2 cellular contexts compared by ENCODE assay signal in the genomic region with DNA sequence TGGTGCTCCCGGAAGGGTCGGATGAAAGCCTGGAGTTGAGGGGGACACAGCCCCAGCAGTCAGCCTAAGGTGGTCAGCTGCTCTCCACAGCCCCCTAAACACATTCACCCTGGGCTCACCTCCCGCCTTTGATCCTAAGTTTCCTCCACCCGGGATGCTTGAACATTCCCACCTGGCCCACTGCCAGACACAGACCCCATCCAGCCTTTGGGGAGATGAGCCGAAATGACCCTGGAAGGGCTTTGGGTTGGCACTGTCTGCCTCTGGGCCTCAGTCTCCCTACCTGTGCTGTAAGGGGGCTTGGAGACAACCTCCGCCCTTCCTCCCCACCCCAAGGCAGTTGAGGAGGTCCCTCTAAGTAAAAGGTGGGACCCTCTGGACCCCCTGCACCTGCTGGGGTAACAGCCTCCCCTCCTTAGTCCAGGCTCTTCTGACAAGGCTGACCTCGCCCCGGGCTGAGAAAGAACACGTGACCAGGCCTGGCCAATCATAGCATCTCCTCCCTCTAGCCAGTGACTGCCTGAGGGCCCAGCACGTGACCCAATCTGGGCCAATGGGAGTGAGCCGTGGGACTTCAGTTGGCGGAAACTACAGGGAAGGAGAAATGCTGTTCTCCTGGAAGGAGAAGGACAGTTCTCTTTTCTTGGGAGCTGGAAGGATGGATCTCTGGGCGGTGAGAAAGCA.
A peak's percentile ranks its signal among the peaks of the same experiment; 100 is the strongest.
TF ChIP-seq lines count a peak whose summit lies in the region.

No MANE protein-coding gene starts in this region.

TF ChIP-seq in HepG2, 621 proteins besides CTCF, POLR2A, EP300 and RAD21:
- TF ChIP-seq HIVEP1 (CRISPR knock-in tag; IDR thresholded peaks at IDR 0.05), result 0 out of 2 replicates have a peak, but pooled peaks have one; percentile 34
- peak; percentile 33; the same call in 1 of the 2 replicates for TF ChIP-seq KDM5B (CRISPR knock-in tag; IDR thresholded peaks at IDR 0.05; ENCODE audit: borderline replicate concordance)
- TF ChIP-seq NFYB (CRISPR knock-in tag; IDR thresholded peaks at IDR 0.05), result peak; percentile 58
- peak; percentile 59 for TF ChIP-seq RBM22 (optimal IDR thresholded peaks at IDR 0.05; ENCODE audit: low read length)
- TF ChIP-seq, protein P1, sequence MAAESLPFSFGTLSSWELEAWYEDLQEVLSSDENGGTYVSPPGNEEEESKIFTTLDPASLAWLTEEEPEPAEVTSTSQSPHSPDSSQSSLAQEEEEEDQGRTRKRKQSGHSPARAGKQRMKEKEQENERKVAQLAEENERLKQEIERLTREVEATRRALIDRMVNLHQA (CRISPR knock-in tag; IDR thresholded peaks at IDR 0.05), result no peak
- TF ChIP-seq, protein P2, sequence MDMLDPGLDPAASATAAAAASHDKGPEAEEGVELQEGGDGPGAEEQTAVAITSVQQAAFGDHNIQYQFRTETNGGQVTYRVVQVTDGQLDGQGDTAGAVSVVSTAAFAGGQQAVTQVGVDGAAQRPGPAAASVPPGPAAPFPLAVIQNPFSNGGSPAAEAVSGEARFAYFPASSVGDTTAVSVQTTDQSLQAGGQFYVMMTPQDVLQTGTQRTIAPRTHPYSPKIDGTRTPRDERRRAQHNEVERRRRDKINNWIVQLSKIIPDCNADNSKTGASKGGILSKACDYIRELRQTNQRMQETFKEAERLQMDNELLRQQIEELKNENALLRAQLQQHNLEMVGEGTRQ (IDR thresholded peaks at IDR 0.05; ENCODE audit: low read depth, low read length), result peak; percentile 61
- TF ChIP-seq, protein P2 (CRISPR knock-in tag; IDR thresholded peaks at IDR 0.05; ENCODE audit: borderline replicate concordance), result peak; percentile 27; the same call in 1 of the 2 replicates
- no peak for TF ChIP-seq ZKSCAN5 (CRISPR knock-in tag; IDR thresholded peaks at IDR 0.05)
- peak; percentile 70 for TF ChIP-seq NFYC (CRISPR knock-in tag; IDR thresholded peaks at IDR 0.05)
- TF ChIP-seq, protein P3, sequence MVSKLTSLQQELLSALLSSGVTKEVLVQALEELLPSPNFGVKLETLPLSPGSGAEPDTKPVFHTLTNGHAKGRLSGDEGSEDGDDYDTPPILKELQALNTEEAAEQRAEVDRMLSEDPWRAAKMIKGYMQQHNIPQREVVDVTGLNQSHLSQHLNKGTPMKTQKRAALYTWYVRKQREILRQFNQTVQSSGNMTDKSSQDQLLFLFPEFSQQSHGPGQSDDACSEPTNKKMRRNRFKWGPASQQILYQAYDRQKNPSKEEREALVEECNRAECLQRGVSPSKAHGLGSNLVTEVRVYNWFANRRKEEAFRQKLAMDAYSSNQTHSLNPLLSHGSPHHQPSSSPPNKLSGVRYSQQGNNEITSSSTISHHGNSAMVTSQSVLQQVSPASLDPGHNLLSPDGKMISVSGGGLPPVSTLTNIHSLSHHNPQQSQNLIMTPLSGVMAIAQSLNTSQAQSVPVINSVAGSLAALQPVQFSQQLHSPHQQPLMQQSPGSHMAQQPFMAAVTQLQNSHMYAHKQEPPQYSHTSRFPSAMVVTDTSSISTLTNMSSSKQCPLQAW (CRISPR knock-in tag; IDR thresholded peaks at IDR 0.05), result 0 out of 2 replicates have a peak, but pooled peaks have one; percentile 31
- peak; percentile 25 for TF ChIP-seq AGO2 (optimal IDR thresholded peaks at IDR 0.05; ENCODE audit: low read depth, low read length)
- TF ChIP-seq, protein P4, sequence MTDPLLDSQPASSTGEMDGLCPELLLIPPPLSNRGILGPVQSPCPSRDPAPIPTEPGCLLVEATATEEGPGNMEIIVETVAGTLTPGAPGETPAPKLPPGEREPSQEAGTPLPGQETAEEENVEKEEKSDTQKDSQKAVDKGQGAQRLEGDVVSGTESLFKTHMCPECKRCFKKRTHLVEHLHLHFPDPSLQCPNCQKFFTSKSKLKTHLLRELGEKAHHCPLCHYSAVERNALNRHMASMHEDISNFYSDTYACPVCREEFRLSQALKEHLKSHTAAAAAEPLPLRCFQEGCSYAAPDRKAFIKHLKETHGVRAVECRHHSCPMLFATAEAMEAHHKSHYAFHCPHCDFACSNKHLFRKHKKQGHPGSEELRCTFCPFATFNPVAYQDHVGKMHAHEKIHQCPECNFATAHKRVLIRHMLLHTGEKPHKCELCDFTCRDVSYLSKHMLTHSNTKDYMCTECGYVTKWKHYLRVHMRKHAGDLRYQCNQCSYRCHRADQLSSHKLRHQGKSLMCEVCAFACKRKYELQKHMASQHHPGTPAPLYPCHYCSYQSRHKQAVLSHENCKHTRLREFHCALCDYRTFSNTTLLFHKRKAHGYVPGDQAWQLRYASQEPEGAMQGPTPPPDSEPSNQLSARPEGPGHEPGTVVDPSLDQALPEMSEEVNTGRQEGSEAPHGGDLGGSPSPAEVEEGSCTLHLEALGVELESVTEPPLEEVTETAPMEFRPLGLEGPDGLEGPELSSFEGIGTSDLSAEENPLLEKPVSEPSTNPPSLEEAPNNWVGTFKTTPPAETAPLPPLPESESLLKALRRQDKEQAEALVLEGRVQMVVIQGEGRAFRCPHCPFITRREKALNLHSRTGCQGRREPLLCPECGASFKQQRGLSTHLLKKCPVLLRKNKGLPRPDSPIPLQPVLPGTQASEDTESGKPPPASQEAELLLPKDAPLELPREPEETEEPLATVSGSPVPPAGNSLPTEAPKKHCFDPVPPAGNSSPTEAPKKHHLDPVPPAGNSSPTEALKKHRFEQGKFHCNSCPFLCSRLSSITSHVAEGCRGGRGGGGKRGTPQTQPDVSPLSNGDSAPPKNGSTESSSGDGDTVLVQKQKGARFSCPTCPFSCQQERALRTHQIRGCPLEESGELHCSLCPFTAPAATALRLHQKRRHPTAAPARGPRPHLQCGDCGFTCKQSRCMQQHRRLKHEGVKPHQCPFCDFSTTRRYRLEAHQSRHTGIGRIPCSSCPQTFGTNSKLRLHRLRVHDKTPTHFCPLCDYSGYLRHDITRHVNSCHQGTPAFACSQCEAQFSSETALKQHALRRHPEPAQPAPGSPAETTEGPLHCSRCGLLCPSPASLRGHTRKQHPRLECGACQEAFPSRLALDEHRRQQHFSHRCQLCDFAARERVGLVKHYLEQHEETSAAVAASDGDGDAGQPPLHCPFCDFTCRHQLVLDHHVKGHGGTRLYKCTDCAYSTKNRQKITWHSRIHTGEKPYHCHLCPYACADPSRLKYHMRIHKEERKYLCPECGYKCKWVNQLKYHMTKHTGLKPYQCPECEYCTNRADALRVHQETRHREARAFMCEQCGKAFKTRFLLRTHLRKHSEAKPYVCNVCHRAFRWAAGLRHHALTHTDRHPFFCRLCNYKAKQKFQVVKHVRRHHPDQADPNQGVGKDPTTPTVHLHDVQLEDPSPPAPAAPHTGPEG (CRISPR knock-in tag; IDR thresholded peaks at IDR 0.05), result no peak
- no peak for TF ChIP-seq HNF4G (IDR thresholded peaks at IDR 0.05; ENCODE audit: borderline replicate concordance, low read depth, low read length)
- no peak for TF ChIP-seq HNF4G (CRISPR knock-in tag; IDR thresholded peaks at IDR 0.05; ENCODE audit: borderline replicate concordance, low read depth)

TF ChIP-seq in SK-N-SH treated with all-trans-retinoic acid at 6 μM for 48 hours, 23 proteins besides CTCF, POLR2A, EP300 and RAD21:
- no peak for TF ChIP-seq BACH2 (CRISPR knock-in tag; IDR thresholded peaks at IDR 0.05; ENCODE audit: borderline replicate concordance)
- no peak for TF ChIP-seq ZC3H10 (CRISPR knock-in tag; IDR thresholded peaks at IDR 0.05)
- TF ChIP-seq, protein P5, sequence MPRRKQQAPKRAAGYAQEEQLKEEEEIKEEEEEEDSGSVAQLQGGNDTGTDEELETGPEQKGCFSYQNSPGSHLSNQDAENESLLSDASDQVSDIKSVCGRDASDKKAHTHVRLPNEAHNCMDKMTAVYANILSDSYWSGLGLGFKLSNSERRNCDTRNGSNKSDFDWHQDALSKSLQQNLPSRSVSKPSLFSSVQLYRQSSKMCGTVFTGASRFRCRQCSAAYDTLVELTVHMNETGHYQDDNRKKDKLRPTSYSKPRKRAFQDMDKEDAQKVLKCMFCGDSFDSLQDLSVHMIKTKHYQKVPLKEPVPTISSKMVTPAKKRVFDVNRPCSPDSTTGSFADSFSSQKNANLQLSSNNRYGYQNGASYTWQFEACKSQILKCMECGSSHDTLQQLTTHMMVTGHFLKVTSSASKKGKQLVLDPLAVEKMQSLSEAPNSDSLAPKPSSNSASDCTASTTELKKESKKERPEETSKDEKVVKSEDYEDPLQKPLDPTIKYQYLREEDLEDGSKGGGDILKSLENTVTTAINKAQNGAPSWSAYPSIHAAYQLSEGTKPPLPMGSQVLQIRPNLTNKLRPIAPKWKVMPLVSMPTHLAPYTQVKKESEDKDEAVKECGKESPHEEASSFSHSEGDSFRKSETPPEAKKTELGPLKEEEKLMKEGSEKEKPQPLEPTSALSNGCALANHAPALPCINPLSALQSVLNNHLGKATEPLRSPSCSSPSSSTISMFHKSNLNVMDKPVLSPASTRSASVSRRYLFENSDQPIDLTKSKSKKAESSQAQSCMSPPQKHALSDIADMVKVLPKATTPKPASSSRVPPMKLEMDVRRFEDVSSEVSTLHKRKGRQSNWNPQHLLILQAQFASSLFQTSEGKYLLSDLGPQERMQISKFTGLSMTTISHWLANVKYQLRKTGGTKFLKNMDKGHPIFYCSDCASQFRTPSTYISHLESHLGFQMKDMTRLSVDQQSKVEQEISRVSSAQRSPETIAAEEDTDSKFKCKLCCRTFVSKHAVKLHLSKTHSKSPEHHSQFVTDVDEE (CRISPR knock-in tag; IDR thresholded peaks at IDR 0.05), result no peak
- no peak for TF ChIP-seq ESRRG (CRISPR knock-in tag; IDR thresholded peaks at IDR 0.05)
- no peak for TF ChIP-seq ZFP3 (CRISPR knock-in tag; IDR thresholded peaks at IDR 0.05)
- no peak for TF ChIP-seq SNAI2 (CRISPR knock-in tag; IDR thresholded peaks at IDR 0.05)
- TF ChIP-seq, protein P6, sequence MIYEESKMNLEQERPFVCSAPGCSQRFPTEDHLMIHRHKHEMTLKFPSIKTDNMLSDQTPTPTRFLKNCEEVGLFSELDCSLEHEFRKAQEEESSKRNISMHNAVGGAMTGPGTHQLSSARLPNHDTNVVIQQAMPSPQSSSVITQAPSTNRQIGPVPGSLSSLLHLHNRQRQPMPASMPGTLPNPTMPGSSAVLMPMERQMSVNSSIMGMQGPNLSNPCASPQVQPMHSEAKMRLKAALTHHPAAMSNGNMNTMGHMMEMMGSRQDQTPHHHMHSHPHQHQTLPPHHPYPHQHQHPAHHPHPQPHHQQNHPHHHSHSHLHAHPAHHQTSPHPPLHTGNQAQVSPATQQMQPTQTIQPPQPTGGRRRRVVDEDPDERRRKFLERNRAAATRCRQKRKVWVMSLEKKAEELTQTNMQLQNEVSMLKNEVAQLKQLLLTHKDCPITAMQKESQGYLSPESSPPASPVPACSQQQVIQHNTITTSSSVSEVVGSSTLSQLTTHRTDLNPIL (CRISPR knock-in tag; IDR thresholded peaks at IDR 0.05; ENCODE audit: low read depth), result no peak
